Comparison of ENCODE assay signal across 8 cellular contexts in the genomic region with DNA sequence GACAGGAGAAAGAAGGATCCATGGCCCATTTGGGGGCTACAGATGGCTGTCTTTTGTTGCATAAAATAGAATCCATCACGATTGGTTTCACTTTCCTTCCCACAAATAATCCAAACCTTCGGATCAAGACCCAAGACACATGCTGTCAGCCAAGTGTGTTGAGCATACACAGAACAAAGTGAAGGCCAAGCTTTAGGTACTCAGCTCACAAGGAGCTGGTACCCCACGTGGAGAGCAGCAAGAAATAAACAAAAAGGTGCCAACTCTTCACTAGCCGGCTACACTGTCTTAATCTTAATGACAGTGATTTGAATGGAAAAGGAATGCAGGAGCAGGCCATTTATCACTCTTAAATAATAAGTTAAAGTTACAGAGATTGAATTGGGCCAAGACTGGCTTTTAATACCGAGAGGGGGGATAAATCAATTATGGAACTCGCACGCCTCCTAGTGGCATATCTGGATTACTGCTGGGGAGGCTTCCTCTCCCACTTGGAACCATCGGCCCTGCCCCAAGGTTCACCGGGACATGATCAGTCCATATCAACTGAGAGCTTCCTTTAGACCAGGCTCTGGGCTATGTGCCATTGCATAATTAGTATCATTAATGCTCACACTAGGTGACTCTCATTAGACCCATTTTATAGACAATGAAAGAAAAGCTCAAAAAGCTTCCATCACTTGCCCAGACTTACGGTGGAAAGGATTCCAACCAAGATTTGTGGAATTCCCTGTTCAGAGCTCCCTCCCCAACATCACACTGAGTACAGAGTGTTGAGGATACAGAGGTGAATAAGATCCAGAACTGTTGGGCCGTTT.
DNase-seq lines count a peak whose midpoint lies in the region; ATAC-seq and TF ChIP-seq lines count a peak whose summit lies in the region.

No MANE protein-coding gene starts in this region.

- no peaks in the 10 kb centered on the region for H3K4me1 ChIP-seq in aorta (ENCODE audit: control insufficient read depth in 1 of 2, insufficient read depth in 2 of 2, low read length in 2 of 2)

- TF ChIP-seq CTCF in activated B cell treated with CpG ODN at 0.5 μM for 24 hours (IDR thresholded peaks at IDR 0.05), result peak; percentile 68
- TF ChIP-seq CTCF in fibroblast of mammary gland (conservative IDR thresholded peaks at IDR 0.05; ENCODE audit: control insufficient read depth, insufficient read depth, low read depth, low read length), result peak; percentile 81
- peak; percentile 92 for TF ChIP-seq CTCF in neural crest cell (conservative IDR thresholded peaks at IDR 0.05)

- H3K36me3 ChIP-seq in aorta (ENCODE audit: control insufficient read depth in 1 of 2, insufficient read depth in 2 of 2, low read length in 1 of 2), result no peaks in the 10 kb centered on the region

- peaks cover 8% of the 10 kb centered on the region for H3K4me1 Mint-ChIP-seq in activated B cell treated with CpG ODN at 0.5 μM for 24 hours
- H3K4me1 Mint-ChIP-seq in neural crest cell, result no peaks in the 10 kb centered on the region

- H3K27ac ChIP-seq in aorta (ENCODE audit: low read depth in 1 of 2, low read length in 2 of 2), result no peak overlapping the region

- H3K27me3 ChIP-seq in aorta (ENCODE audit: control insufficient read depth in 1 of 2, insufficient read depth in 2 of 2, low read length in 1 of 2), result no peaks in the 10 kb centered on the region

- no peak overlapping the region for H3K4me3 Mint-ChIP-seq in activated B cell treated with CpG ODN at 0.5 μM for 24 hours
- no peak overlapping the region for H3K4me3 Mint-ChIP-seq in neural crest cell

- H3K27ac Mint-ChIP-seq in activated B cell treated with CpG ODN at 0.5 μM for 24 hours, result no peak overlapping the region
- H3K27ac Mint-ChIP-seq in neural crest cell (ENCODE audit: unreplicated experiment), result no peak overlapping the region

- intact Hi-C loops in activated B cell treated with CpG ODN at 0.5 μM for 24 hours (cut with micrococcal nuclease), result loop anchor here (1.0 to 10.0 kb wide), 5 partner anchors 195 to 1587 kb away; no protein-coding TSS in a partner anchor
- intact Hi-C loops in aorta (cut with DNase I), result loop anchor here in 1 of 2 donors (10.0 kb wide), 2 partner anchors 197 to 1297 kb away; no protein-coding TSS in a partner anchor

- H3K4me3 ChIP-seq in fibroblast of mammary gland (ENCODE audit: control insufficient read depth, low read depth, low read length) (no peak overlapping the region), aorta (ENCODE audit: low read length in 2 of 2) (no peak overlapping the region)

- POLR2A ChIA-PET in activated B cell treated with CpG ODN at 0.5 μM for 24 hours (lab: Charles Lee), result no interaction called here

- WGBS in aorta, 2 donors, result 21 to 22% methylated on average over 11 of the region's 11 CpGs

- CTCF ChIA-PET in activated B cell treated with CpG ODN at 0.5 μM for 24 hours (lab: Charles Lee), result interaction anchor here (0.9 to 2.0 kb wide), 3 partner anchors 1278 to 1625 kb away, joined by 3 to 10 read pairs (median 7); no protein-coding TSS in a partner anchor

- H3K9me3 Mint-ChIP-seq in activated B cell treated with CpG ODN at 0.5 μM for 24 hours, result peaks cover 2% of the 10 kb centered on the region
- no peaks in the 10 kb centered on the region for H3K9me3 Mint-ChIP-seq in neural crest cell

- H3K27me3 Mint-ChIP-seq in activated B cell treated with CpG ODN at 0.5 μM for 24 hours, result peaks cover 2% of the 10 kb centered on the region
- peaks cover 2% of the 10 kb centered on the region for H3K27me3 Mint-ChIP-seq in neural crest cell (ENCODE audit: low read depth)

- H3K9me3 ChIP-seq in aorta (ENCODE audit: control insufficient read depth, low read length), result no peaks in the 10 kb centered on the region

- ATAC-seq in GM21717 (IDR thresholded peaks at IDR 0.05; ENCODE audit: unreplicated experiment), result peak; percentile 81
- peak; percentile 40 for ATAC-seq in activated B cell treated with CpG ODN at 0.5 μM for 24 hours (ENCODE audit: low read depth)
- ATAC-seq in aorta (ENCODE audit: low FRiP score), result peak; percentile 85
- no peak for ATAC-seq in GM21528 (IDR thresholded peaks at IDR 0.05; ENCODE audit: low FRiP score, unreplicated experiment)

- DNase-seq in DMS153 treated with DMSO at 0.1 percent for 48 hours (lab: John Stamatoyannopoulos, UW; ENCODE audit: unreplicated experiment), result peak; percentile 48
- peak; percentile 63 for DNase-seq in NCI-H1105 treated with DMSO at 0.1 percent for 48 hours (lab: John Stamatoyannopoulos, UW)
- no peak for DNase-seq in activated B cell treated with CpG ODN at 0.5 μM for 24 hours
- DNase-seq in fibroblast of mammary gland (ENCODE audit: low read depth), result peak; percentile 67
- peak; percentile 60 for DNase-seq in neural crest cell (ENCODE audit: low read depth, low spot score)
- DNase-seq in aorta, result peak; percentile 57 to 80

- H3K36me3 Mint-ChIP-seq in activated B cell treated with CpG ODN at 0.5 μM for 24 hours (ENCODE audit: low read depth) (no peaks in the 10 kb centered on the region), neural crest cell (ENCODE audit: low read depth) (no peaks in the 10 kb centered on the region)
